1 cellular context compared by ENCODE assay signal in genomic region chr16:84704253-84704652, GRCh38.
TF ChIP-seq lines count a peak whose summit lies in the region.

No MANE protein-coding gene starts in this region.

TF ChIP-seq in HEK293, 187 proteins besides CTCF, POLR2A, EP300 and RAD21 (continued from another document):
- TF ChIP-seq PRDM2 (tag by site-specific recombination; IDR thresholded peaks at IDR 0.05; ENCODE audit: borderline replicate concordance) = no peak
- no peak for TF ChIP-seq ZNF121 (tag by site-specific recombination; IDR thresholded peaks at IDR 0.05)
- no peak for TF ChIP-seq ZNF157 (tag by site-specific recombination; IDR thresholded peaks at IDR 0.05)
- no peak for TF ChIP-seq GLI4 (tag by site-specific recombination; IDR thresholded peaks at IDR 0.05)
- TF ChIP-seq ZNF341 (tag by site-specific recombination; IDR thresholded peaks at IDR 0.05; ENCODE audit: low read depth) = peak; percentile 70
- no peak for TF ChIP-seq ZNF777 (tag by site-specific recombination; IDR thresholded peaks at IDR 0.05; ENCODE audit: borderline replicate concordance)
- TF ChIP-seq MEIS1 (CRISPR knock-in tag; IDR thresholded peaks at IDR 0.05; ENCODE audit: borderline replicate concordance) = no peak
- TF ChIP-seq, protein P1, sequence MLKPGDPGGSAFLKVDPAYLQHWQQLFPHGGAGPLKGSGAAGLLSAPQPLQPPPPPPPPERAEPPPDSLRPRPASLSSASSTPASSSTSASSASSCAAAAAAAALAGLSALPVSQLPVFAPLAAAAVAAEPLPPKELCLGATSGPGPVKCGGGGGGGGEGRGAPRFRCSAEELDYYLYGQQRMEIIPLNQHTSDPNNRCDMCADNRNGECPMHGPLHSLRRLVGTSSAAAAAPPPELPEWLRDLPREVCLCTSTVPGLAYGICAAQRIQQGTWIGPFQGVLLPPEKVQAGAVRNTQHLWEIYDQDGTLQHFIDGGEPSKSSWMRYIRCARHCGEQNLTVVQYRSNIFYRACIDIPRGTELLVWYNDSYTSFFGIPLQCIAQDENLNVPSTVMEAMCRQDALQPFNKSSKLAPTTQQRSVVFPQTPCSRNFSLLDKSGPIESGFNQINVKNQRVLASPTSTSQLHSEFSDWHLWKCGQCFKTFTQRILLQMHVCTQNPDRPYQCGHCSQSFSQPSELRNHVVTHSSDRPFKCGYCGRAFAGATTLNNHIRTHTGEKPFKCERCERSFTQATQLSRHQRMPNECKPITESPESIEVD (tag by site-specific recombination; IDR thresholded peaks at IDR 0.05) = peak; percentile 61
TF ChIP-seq in HEK293: peak in this region for 3.
